ENCODE assay signal across 2 cellular contexts in the genomic region with DNA sequence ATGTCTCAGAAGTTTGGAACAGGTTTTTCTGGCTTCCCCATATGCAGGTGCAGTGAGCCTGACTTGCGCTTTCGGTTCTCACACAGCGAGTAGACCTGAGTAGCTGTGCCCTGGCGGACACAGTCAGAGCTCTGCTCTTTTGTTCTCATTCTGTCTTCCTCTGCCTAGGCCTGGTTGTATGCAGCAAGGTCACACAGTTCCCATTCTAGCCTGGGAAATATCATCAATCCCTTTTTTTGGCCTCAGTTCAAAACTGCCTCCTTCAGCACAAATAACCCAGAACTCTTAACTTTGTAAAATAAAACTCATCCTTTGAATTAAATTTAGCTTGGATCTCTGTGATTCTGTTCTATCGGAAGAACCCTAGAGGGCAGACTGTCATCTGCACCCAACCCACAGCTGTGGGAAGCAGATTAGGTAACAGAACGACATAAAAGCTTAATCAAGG.
TF ChIP-seq lines count a peak whose summit lies in the region.

No MANE protein-coding gene starts in this region.

TF ChIP-seq in GM12878, 131 proteins besides CTCF, POLR2A, EP300 and RAD21:
- no peak for TF ChIP-seq SP1 (IDR thresholded peaks at IDR 0.05; ENCODE audit: low read depth, low read length)
- TF ChIP-seq, protein P1, sequence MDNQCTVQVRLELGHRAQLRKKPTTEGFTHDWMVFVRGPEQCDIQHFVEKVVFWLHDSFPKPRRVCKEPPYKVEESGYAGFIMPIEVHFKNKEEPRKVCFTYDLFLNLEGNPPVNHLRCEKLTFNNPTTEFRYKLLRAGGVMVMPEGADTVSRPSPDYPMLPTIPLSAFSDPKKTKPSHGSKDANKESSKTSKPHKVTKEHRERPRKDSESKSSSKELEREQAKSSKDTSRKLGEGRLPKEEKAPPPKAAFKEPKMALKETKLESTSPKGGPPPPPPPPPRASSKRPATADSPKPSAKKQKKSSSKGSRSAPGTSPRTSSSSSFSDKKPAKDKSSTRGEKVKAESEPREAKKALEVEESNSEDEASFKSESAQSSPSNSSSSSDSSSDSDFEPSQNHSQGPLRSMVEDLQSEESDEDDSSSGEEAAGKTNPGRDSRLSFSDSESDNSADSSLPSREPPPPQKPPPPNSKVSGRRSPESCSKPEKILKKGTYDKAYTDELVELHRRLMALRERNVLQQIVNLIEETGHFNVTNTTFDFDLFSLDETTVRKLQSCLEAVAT (IDR thresholded peaks at IDR 0.05): peak; percentile 84
- no peak for TF ChIP-seq SPI1 (IDR thresholded peaks at IDR 0.05; ENCODE audit: borderline replicate concordance, insufficient read depth, low read depth, low read length)
- 0 out of 4 replicates have a peak, but pooled peaks of 1 of the 2 experiments have one; percentile 18 for TF ChIP-seq SRF (IDR thresholded peaks at IDR 0.05; ENCODE audit: low read depth in 2 of 2, low read length in 2 of 2)
- no peak for TF ChIP-seq MXI1 (IDR thresholded peaks at IDR 0.05; ENCODE audit: low read depth, low read length)
- TF ChIP-seq, protein P2, sequence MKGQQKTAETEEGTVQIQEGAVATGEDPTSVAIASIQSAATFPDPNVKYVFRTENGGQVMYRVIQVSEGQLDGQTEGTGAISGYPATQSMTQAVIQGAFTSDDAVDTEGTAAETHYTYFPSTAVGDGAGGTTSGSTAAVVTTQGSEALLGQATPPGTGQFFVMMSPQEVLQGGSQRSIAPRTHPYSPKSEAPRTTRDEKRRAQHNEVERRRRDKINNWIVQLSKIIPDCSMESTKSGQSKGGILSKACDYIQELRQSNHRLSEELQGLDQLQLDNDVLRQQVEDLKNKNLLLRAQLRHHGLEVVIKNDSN (IDR thresholded peaks at IDR 0.05; ENCODE audit: borderline replicate concordance, extremely low read length, insufficient read depth, low read depth, low read length): no peak

TF ChIP-seq in HepG2, 621 proteins besides CTCF, POLR2A, EP300 and RAD21:
- no peak for TF ChIP-seq HMG20A (CRISPR knock-in tag; IDR thresholded peaks at IDR 0.05; ENCODE audit: borderline replicate concordance)
- 0 out of 4 replicates have a peak, but pooled peaks of 1 of the 2 experiments have one; percentile 2 for TF ChIP-seq MAFK (conservative IDR thresholded peaks at IDR 0.05 in 1 of 2, IDR thresholded peaks at IDR 0.05 in 1 of 2; ENCODE audit: low read length in 2 of 2)
